ENCODE assay signal across 1 cellular context in the genomic region with DNA sequence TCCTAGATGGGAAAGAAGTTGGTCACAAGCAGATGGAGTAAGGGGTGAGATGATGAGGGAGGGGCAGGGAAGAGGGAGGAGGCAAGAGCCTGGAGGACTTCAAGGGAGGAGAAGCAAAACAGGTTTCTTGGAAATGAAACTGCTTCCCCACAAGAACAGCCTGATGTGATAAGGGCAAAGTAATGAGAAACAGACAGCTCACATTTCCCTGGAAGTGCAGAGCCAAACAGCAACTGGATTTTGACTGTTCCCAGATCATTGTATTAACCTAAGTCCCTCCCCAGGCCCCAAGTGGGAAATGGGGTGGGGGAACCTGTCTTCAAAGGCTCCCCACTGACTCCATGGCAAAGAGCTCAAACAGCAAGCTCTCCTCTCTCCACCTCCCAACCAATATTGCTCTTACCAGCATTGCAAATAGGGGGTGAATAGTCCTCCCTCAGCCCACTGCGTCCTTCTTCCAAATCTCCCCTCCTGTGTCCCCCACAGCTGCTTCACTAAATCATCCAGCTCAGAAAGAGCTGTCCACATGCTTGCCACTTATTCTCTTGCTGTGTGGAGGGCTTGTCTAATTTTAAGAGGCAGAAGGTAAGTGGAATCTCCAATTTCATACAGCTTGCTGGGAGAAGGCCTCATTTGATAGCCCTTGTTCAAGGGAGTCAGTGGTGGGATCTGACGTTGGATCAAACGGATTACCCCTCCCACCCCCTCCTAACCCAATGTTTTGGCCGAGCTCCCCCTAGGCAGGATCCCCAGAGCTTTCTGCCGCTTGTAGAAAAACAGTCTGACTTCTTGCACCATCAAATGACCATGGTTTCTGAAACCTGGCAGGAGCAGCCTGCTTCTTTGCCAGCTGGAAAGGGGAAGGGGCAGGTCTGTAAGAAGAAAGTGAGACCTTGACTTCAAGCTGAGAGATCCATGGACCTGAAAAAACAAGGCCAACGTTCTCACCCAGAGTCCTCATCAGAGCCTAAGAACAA.
TF ChIP-seq lines count a peak whose summit lies in the region.

No MANE protein-coding gene starts in this region.

TF ChIP-seq in GM23338, 12 proteins besides CTCF, POLR2A, EP300 and RAD21 (continued from another document):
- TF ChIP-seq, protein P1, sequence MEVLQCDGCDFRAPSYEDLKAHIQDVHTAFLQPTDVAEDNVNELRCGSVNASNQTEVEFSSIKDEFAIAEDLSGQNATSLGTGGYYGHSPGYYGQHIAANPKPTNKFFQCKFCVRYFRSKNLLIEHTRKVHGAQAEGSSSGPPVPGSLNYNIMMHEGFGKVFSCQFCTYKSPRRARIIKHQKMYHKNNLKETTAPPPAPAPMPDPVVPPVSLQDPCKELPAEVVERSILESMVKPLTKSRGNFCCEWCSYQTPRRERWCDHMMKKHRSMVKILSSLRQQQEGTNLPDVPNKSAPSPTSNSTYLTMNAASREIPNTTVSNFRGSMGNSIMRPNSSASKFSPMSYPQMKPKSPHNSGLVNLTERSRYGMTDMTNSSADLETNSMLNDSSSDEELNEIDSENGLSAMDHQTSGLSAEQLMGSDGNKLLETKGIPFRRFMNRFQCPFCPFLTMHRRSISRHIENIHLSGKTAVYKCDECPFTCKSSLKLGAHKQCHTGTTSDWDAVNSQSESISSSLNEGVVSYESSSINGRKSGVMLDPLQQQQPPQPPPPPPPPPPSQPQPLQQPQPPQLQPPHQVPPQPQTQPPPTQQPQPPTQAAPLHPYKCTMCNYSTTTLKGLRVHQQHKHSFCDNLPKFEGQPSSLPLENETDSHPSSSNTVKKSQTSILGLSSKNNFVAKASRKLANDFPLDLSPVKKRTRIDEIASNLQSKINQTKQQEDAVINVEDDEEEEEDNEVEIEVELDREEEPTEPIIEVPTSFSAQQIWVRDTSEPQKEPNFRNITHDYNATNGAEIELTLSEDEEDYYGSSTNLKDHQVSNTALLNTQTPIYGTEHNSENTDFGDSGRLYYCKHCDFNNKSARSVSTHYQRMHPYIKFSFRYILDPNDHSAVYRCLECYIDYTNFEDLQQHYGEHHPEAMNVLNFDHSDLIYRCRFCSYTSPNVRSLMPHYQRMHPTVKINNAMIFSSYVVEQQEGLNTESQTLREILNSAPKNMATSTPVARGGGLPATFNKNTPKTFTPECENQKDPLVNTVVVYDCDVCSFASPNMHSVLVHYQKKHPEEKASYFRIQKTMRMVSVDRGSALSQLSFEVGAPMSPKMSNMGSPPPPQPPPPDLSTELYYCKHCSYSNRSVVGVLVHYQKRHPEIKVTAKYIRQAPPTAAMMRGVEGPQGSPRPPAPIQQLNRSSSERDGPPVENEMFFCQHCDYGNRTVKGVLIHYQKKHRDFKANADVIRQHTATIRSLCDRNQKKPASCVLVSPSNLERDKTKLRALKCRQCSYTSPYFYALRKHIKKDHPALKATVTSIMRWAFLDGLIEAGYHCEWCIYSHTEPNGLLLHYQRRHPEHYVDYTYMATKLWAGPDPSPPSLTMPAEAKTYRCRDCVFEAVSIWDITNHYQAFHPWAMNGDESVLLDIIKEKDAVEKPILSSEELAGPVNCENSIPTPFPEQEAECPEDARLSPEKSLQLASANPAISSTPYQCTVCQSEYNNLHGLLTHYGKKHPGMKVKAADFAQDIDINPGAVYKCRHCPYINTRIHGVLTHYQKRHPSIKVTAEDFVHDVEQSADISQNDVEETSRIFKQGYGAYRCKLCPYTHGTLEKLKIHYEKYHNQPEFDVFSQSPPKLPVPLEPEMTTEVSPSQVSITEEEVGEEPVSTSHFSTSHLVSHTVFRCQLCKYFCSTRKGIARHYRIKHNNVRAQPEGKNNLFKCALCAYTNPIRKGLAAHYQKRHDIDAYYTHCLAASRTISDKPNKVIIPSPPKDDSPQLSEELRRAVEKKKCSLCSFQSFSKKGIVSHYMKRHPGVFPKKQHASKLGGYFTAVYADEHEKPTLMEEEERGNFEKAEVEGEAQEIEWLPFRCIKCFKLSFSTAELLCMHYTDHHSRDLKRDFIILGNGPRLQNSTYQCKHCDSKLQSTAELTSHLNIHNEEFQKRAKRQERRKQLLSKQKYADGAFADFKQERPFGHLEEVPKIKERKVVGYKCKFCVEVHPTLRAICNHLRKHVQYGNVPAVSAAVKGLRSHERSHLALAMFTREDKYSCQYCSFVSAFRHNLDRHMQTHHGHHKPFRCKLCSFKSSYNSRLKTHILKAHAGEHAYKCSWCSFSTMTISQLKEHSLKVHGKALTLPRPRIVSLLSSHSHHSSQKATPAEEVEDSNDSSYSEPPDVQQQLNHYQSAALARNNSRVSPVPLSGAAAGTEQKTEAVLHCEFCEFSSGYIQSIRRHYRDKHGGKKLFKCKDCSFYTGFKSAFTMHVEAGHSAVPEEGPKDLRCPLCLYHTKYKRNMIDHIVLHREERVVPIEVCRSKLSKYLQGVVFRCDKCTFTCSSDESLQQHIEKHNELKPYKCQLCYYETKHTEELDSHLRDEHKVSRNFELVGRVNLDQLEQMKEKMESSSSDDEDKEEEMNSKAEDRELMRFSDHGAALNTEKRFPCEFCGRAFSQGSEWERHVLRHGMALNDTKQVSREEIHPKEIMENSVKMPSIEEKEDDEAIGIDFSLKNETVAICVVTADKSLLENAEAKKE (CRISPR knock-in tag; IDR thresholded peaks at IDR 0.05), result no peak
- TF ChIP-seq POLR2AphosphoS5 (IDR thresholded peaks at IDR 0.05; ENCODE audit: low read depth) (no peak), ZNF114 (CRISPR knock-in tag; IDR thresholded peaks at IDR 0.05) (no peak), EZH2 (IDR thresholded peaks at IDR 0.05; ENCODE audit: low read depth, unreplicated experiment) (no peak), JUNB (IDR thresholded peaks at IDR 0.05; ENCODE audit: unreplicated experiment) (no peak), STAT1 (IDR thresholded peaks at IDR 0.05; ENCODE audit: unreplicated experiment) (no peak), EZH2phosphoT487 (IDR thresholded peaks at IDR 0.05; ENCODE audit: unreplicated experiment) (no peak), NANOG (IDR thresholded peaks at IDR 0.05; ENCODE audit: borderline replicate concordance) (no peak)
- TF ChIP-seq, protein P2, sequence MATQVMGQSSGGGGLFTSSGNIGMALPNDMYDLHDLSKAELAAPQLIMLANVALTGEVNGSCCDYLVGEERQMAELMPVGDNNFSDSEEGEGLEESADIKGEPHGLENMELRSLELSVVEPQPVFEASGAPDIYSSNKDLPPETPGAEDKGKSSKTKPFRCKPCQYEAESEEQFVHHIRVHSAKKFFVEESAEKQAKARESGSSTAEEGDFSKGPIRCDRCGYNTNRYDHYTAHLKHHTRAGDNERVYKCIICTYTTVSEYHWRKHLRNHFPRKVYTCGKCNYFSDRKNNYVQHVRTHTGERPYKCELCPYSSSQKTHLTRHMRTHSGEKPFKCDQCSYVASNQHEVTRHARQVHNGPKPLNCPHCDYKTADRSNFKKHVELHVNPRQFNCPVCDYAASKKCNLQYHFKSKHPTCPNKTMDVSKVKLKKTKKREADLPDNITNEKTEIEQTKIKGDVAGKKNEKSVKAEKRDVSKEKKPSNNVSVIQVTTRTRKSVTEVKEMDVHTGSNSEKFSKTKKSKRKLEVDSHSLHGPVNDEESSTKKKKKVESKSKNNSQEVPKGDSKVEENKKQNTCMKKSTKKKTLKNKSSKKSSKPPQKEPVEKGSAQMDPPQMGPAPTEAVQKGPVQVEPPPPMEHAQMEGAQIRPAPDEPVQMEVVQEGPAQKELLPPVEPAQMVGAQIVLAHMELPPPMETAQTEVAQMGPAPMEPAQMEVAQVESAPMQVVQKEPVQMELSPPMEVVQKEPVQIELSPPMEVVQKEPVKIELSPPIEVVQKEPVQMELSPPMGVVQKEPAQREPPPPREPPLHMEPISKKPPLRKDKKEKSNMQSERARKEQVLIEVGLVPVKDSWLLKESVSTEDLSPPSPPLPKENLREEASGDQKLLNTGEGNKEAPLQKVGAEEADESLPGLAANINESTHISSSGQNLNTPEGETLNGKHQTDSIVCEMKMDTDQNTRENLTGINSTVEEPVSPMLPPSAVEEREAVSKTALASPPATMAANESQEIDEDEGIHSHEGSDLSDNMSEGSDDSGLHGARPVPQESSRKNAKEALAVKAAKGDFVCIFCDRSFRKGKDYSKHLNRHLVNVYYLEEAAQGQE (IDR thresholded peaks at IDR 0.05; ENCODE audit: unreplicated experiment), result no peak
